In genomic region chr1:149811514-149811889, GRCh38 we compare ENCODE assay signal across 8 cellular contexts.
DNase-seq lines count a peak whose midpoint lies in the region; ATAC-seq and TF ChIP-seq lines count a peak whose summit lies in the region.
"Not testable (repeated sequence)": the region's sequence is repeated elsewhere in the genome, so short reads cannot be mapped to it uniquely, and the experiment has no call there.

No MANE protein-coding gene starts in this region.

- H3K4me3 ChIP-seq in AG10803 (ENCODE audit: low read length) (peak overlapping the region; percentile 49), choroid plexus epithelial cell (ENCODE audit: low read depth, low read length) (peak overlapping the region; percentile 42), iPS-18a (ENCODE audit: low read length) (peak overlapping the region; percentile 72)

- peak overlapping the region; percentile 54 for H3K9ac ChIP-seq in iPS-18a (ENCODE audit: low read length)

- not testable (repeated sequence) for H3K36me3 ChIP-seq in iPS-18a (ENCODE audit: control insufficient read depth, low read depth, low read length)

- H3K27ac ChIP-seq in iPS-18a (ENCODE audit: low read length): peak overlapping the region; percentile 45

- not testable (repeated sequence) for TF ChIP-seq CTCF in AG10803 (conservative IDR thresholded peaks at IDR 0.05; ENCODE audit: low read length); choroid plexus epithelial cell (conservative IDR thresholded peaks at IDR 0.05; ENCODE audit: low read depth, low read length)

- ATAC-seq in GM19023 (IDR thresholded peaks at IDR 0.05; ENCODE audit: unreplicated experiment): peak; percentile 12
- ATAC-seq in HG03045 (IDR thresholded peaks at IDR 0.05; ENCODE audit: unreplicated experiment): peak; percentile 20

- H3K4me1 ChIP-seq in iPS-18a (ENCODE audit: control insufficient read depth, low read depth, low read length): not testable (repeated sequence)

- H3K9me3 ChIP-seq in iPS-18a (ENCODE audit: control insufficient read depth, low read depth, low read length): not testable (repeated sequence)

- not testable (repeated sequence) for H3K27me3 ChIP-seq in iPS-18a (ENCODE audit: control insufficient read depth, insufficient read depth, low read length)

- DNase-seq in AG10803 (ENCODE audit: low read depth) (peak; percentile 0), NCI-H446 treated with DMSO at 0.1 percent for 48 hours (lab: John Stamatoyannopoulos, UW) (peak; percentile 28), choroid plexus epithelial cell (ENCODE audit: low read depth) (peak; percentile 6), retina (peak; percentile 39)
- peak; percentile 32 for DNase-seq in activated CD4-positive, CD25-positive, alpha-beta regulatory T cell treated with anti-CD3 and anti-CD28 coated beads, Interleukin-2, amount 50 U/mL, for 72 hours

Comparison
In these comparisons a context has a peak if more than half of its experiments do, and no peak if none do; other contexts are left out.
1. Peak in every context shown above with its lines: DNase-seq, ATAC-seq, H3K4me3 ChIP-seq and H3K27ac ChIP-seq.